16 cellular contexts compared by ENCODE assay signal in genomic region chr12:10285919-10286318, GRCh38. TPM values are rescaled to one million over a fixed set of nuclear protein-coding genes. Genes with fewer than 3 reads are reported as not detected.
A peak's percentile ranks its signal among the peaks of the same experiment; 100 is the strongest.
DNase-seq lines count a peak whose midpoint lies in the region; ATAC-seq, FAIRE-seq and TF ChIP-seq lines count a peak whose summit lies in the region.
"Had no signal": no experiment of that assay in that cellular context is flagged by ENCODE, and none has a peak within 500 bp of the region (broad histone marks: within the 10 kb centered on the region; RNA-seq: fewer than 3 reads in every experiment).

No MANE protein-coding gene starts in this region.

- no peak overlapping the region for H3K27ac ChIP-seq in CD8-positive, alpha-beta memory T cell (ENCODE audit: low read depth, low read length)
- H3K27ac ChIP-seq in ovary, result no peak overlapping the region
- H3K27ac ChIP-seq: uterus had no signal

- H3K27me3 ChIP-seq in CD8-positive, alpha-beta memory T cell (ENCODE audit: insufficient read depth, low read length, poor library complexity, severe bottlenecking), result no peaks in the 10 kb centered on the region
- no peaks in the 10 kb centered on the region for H3K27me3 ChIP-seq in ovary
- H3K27me3 ChIP-seq: BE2C, uterus had no signal

- H3K27ac Mint-ChIP-seq in CD8-positive, alpha-beta memory T cell, result peak overlapping the region; percentile 15 to 78 (median 64)
- peak overlapping the region; percentile 74 to 80 for H3K27ac Mint-ChIP-seq in natural killer cell treated with Interleukin-12 subunit alpha and Interleukin-12 subunit beta and Interleukin-15 and Interleukin-18, amount 100 ng/mL, for 72 hours
- H3K27ac Mint-ChIP-seq: naive B cell, T-helper 17 cell had no signal

- POLR2A ChIA-PET in CD8-positive, alpha-beta memory T cell (lab: Charles Lee), result interaction anchor here (0.6 to 1.3 kb wide), 2 partner anchors 23 to 37 kb away, joined by 3 to 5 read pairs; no protein-coding TSS in a partner anchor

- H3K4me1 ChIP-seq in CD8-positive, alpha-beta memory T cell (ENCODE audit: insufficient read depth, low read length), result peaks cover 17% of the 10 kb centered on the region
- H3K4me1 ChIP-seq in ovary (ENCODE audit: insufficient read depth), result no peaks in the 10 kb centered on the region
- H3K4me1 ChIP-seq: BE2C, uterus had no signal

- peaks cover 0 to 2% (median 0%) of the 10 kb centered on the region in 3 donors for H3K36me3 Mint-ChIP-seq in CD8-positive, alpha-beta memory T cell
- peaks cover 3% of the 10 kb centered on the region for H3K36me3 Mint-ChIP-seq in natural killer cell treated with Interleukin-12 subunit alpha and Interleukin-12 subunit beta and Interleukin-15 and Interleukin-18, amount 100 ng/mL, for 72 hours

- 71 to 79% (median 75%) methylated on average over 6 of the region's 6 CpGs for WGBS in ovary, 3 donors

- TF ChIP-seq EP300 in ovary (IDR thresholded peaks at IDR 0.05), result no peak

- no peak overlapping the region for H3K4me3 ChIP-seq in CD8-positive, alpha-beta memory T cell (ENCODE audit: low read length)
- no peak overlapping the region for H3K4me3 ChIP-seq in ovary
- H3K4me3 ChIP-seq: uterus had no signal

- H3K4me3 Mint-ChIP-seq in CD8-positive, alpha-beta memory T cell, result peak overlapping the region; percentile 2 to 78 (median 70)
- H3K4me3 Mint-ChIP-seq in natural killer cell treated with Interleukin-12 subunit alpha and Interleukin-12 subunit beta and Interleukin-15 and Interleukin-18, amount 100 ng/mL, for 72 hours, result peak overlapping the region; percentile 77
- H3K4me3 Mint-ChIP-seq: naive B cell, T-helper 17 cell had no signal

- FAIRE-seq in GM18507 (lab: Jason Lieb, UNC), result peak; percentile 63

- H3K36me3 ChIP-seq in CD8-positive, alpha-beta memory T cell (ENCODE audit: insufficient read depth, low read length), result no peaks in the 10 kb centered on the region
- no peaks in the 10 kb centered on the region for H3K36me3 ChIP-seq in ovary
- H3K36me3 ChIP-seq: BE2C, uterus had no signal

- TF ChIP-seq POLR2A in ovary (IDR thresholded peaks at IDR 0.05), result no peak

- peak in 2 of 5 donors; percentile 41 to 73 for DNase-seq in CD8-positive, alpha-beta memory T cell
- DNase-seq in GM18507 (ENCODE audit: extremely low spot score, insufficient read length, low read depth) (no peak), ovary (no peak), left cardiac atrium (no peak)
- DNase-seq in activated CD8-positive, alpha-beta memory T cell treated with anti-CD3 and anti-CD28 coated beads, Interleukin-2, amount 50 U/mL, for 48 hours, result peak; percentile 63
- peak; percentile 74 for DNase-seq in natural killer cell treated with Interleukin-12 subunit alpha and Interleukin-12 subunit beta and Interleukin-15 and Interleukin-18, amount 100 ng/mL, for 72 hours (ENCODE audit: low spot score)
- DNase-seq: BE2C, DMS 273 treated with DMSO at 0.1 percent for 48 hours, foreskin fibroblast, GOT3, naive B cell, NCI-H2081 treated with DMSO at 0.1 percent for 48 hours, T-helper 17 cell, uterus had no signal

- H3K27me3 Mint-ChIP-seq in CD8-positive, alpha-beta memory T cell, result peaks cover 0 to 4% of the 10 kb centered on the region in 2 donors
- H3K27me3 Mint-ChIP-seq in natural killer cell treated with Interleukin-12 subunit alpha and Interleukin-12 subunit beta and Interleukin-15 and Interleukin-18, amount 100 ng/mL, for 72 hours, result no peaks in the 10 kb centered on the region

- ATAC-seq in natural killer cell treated with Interleukin-12 subunit alpha and Interleukin-12 subunit beta and Interleukin-15 and Interleukin-18, amount 100 ng/mL, for 72 hours, result peak; percentile 89 to 91
- ATAC-seq in GM19351 (IDR thresholded peaks at IDR 0.05; ENCODE audit: unreplicated experiment) (no peak), HG02678 (IDR thresholded peaks at IDR 0.05; ENCODE audit: unreplicated experiment) (no peak), left cardiac atrium (no peak)
- ATAC-seq: T-helper 17 cell had no signal

- CTCF ChIA-PET in CD8-positive, alpha-beta memory T cell (lab: Charles Lee), result interaction anchor here (1.5 kb wide), 1 partner anchor 23 kb away, joined by 3 read pairs; no protein-coding TSS in a partner anchor

- H3K9me3 Mint-ChIP-seq in CD8-positive, alpha-beta memory T cell, result peaks cover 0 to 2% (median 0%) of the 10 kb centered on the region in 5 donors
- peaks cover 6% of the 10 kb centered on the region for H3K9me3 Mint-ChIP-seq in natural killer cell treated with Interleukin-12 subunit alpha and Interleukin-12 subunit beta and Interleukin-15 and Interleukin-18, amount 100 ng/mL, for 72 hours

- TF ChIP-seq CTCF in ovary (IDR thresholded peaks at IDR 0.05), result no peak

- intact Hi-C loops in ovary (cut with DNase I), result no loop called here
- intact Hi-C loops in left cardiac atrium (cut with DNase I), result no loop called here

- H3K9me3 ChIP-seq in CD8-positive, alpha-beta memory T cell (ENCODE audit: low read length), result no peaks in the 10 kb centered on the region
- no peaks in the 10 kb centered on the region for H3K9me3 ChIP-seq in ovary
- H3K9me3 ChIP-seq: BE2C, uterus had no signal

- H3K4me1 Mint-ChIP-seq in CD8-positive, alpha-beta memory T cell, result peaks cover 39 to 58% (median 58%) of the 10 kb centered on the region in 3 donors
- H3K4me1 Mint-ChIP-seq in natural killer cell treated with Interleukin-12 subunit alpha and Interleukin-12 subunit beta and Interleukin-15 and Interleukin-18, amount 100 ng/mL, for 72 hours (ENCODE audit: low read depth in 2 of 2), result peaks cover 37 to 55% of the 10 kb centered on the region in 2 donors
- H3K4me1 Mint-ChIP-seq: naive B cell, T-helper 17 cell had no signal

RNA-seq across cellular contexts. Expression of gene KLRD1, which starts 21.8 kb away (rescaled TPM):
- 10 to 100 TPM; 65.4 to 70.1 TPM for total RNA-seq in CD8-positive, alpha-beta memory T cell
- polyA plus RNA-seq in CD8-positive, alpha-beta memory T cell, result 177 TPM
- total RNA-seq in natural killer cell treated with Interleukin-12 subunit alpha and Interleukin-12 subunit beta and Interleukin-15 and Interleukin-18, amount 100 ng/mL, for 72 hours, result 100 to 1,000 TPM in 1 of 2 donors, 10 to 100 TPM in 1; 58.2 to 197 TPM
- total RNA-seq in ovary (1 to 10 TPM in 4 of 7 donors, under 1 TPM in 3; 0.33 to 1.8 (median 1.2) TPM), left cardiac atrium (1 to 10 TPM; 2.4 to 3.6 TPM)
- 1 to 10 TPM in 1 of 2 donors, under 1 TPM in 1; 0.12 to 3.8 TPM for polyA plus RNA-seq in ovary

Comparison
In these comparisons a context has a peak if more than half of its experiments do, and no peak if none do; other contexts are left out.
1. DNase-seq: peak in activated CD8-positive, alpha-beta memory T cell treated with anti-CD3 and anti-CD28 coated beads, Interleukin-2, amount 50 U/mL, for 48 hours (single experiment) and natural killer cell treated with Interleukin-12 subunit alpha and Interleukin-12 subunit beta and Interleukin-15 and Interleukin-18, amount 100 ng/mL, for 72 hours (single experiment); none in GM18507 (single experiment), ovary (0 of 5) and left cardiac atrium (single experiment).
2. ATAC-seq: peak in natural killer cell treated with Interleukin-12 subunit alpha and Interleukin-12 subunit beta and Interleukin-15 and Interleukin-18, amount 100 ng/mL, for 72 hours (2 of 2); none in GM19351 (single experiment), HG02678 (single experiment) and left cardiac atrium (0 of 2).
3. RNA of gene KLRD1, which starts 21.8 kb away (total RNA-seq): 58.2 to 197 TPM in natural killer cell treated with Interleukin-12 subunit alpha and Interleukin-12 subunit beta and Interleukin-15 and Interleukin-18, amount 100 ng/mL, for 72 hours and 65.4 to 70.1 TPM in CD8-positive, alpha-beta memory T cell; 2.4 to 3.6 TPM in left cardiac atrium and 0.33 to 1.8 TPM in ovary; every median in the first group is over 10 times any median in the second.